Comparison of ENCODE assay signal across 14 cellular contexts in the genomic region with DNA sequence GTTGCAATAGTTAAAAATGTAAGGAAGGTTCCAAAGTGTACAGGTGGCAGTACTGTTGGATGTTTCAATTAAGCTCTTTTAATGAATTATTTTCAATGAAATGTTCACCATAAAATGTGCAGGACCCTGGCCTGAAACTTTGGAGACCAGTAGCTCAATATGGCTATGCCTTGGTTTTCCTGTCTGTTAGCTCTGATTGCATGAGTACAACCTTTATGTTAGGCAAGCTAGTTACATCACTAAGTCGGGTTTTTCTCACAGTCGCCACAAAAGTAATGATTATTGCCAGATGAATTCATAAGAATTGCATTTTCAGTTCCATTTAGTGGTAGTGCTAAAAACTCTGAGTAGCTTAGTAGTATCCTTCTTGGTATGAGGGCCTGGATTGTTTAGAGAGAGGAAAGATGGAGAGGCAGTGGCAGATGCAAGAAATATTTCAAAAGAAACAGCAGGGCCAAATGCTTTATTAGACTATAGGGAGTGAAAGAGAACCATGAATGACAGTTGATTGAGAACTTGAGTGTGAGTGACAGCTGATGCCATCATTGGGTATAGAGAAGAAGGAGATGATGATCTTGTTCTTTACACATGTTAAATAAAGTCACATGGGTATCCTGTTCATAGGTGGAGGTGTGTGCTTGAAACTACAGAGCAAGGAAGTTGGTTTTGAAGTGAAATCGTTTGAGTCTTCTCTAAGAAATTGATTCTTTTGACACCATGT.
DNase-seq lines count a peak whose midpoint lies in the region; ATAC-seq and TF ChIP-seq lines count a peak whose summit lies in the region.
"Had no signal": no experiment of that assay in that cellular context is flagged by ENCODE, and none has a peak within 500 bp of the region (broad histone marks: within the 10 kb centered on the region; RNA-seq: fewer than 3 reads in every experiment).

No MANE protein-coding gene starts in this region.

- no peak overlapping the region for H3K4me3 Mint-ChIP-seq in Calu3 (ENCODE audit: low read depth, unreplicated experiment)
- H3K4me3 Mint-ChIP-seq in naive thymus-derived CD8-positive, alpha-beta T cell = peak overlapping the region in 5 of 10 donors; percentile 1 to 23 (median 7)
- H3K4me3 Mint-ChIP-seq: neural progenitor cell had no signal

- no peak for TF ChIP-seq CTCF in Calu3 (IDR thresholded peaks at IDR 0.05; ENCODE audit: unreplicated experiment)
- TF ChIP-seq CTCF in SU-DHL-6 (IDR thresholded peaks at IDR 0.05; ENCODE audit: insufficient read depth, low read length, poor library complexity, severe bottlenecking) = no peak
- TF ChIP-seq CTCF in upper lobe of left lung (IDR thresholded peaks at IDR 0.05) = no peak

- TF ChIP-seq EP300 in upper lobe of left lung (IDR thresholded peaks at IDR 0.05) = no peak

- peak; percentile 49 for ATAC-seq in GM19043 (IDR thresholded peaks at IDR 0.05; ENCODE audit: low read depth, unreplicated experiment)
- ATAC-seq in naive thymus-derived CD8-positive, alpha-beta T cell = no peak
- no peak for ATAC-seq in upper lobe of left lung (ENCODE audit: low FRiP score in 2 of 2)
- no peak for ATAC-seq in HG02623 (IDR thresholded peaks at IDR 0.05; ENCODE audit: unreplicated experiment)

- peaks cover 6% of the 10 kb centered on the region; the same call in 1 of the 2 replicates for H4K20me1 ChIP-seq in SU-DHL-6 (ENCODE audit: low read depth, low read length)

- intact Hi-C loops in Calu3 (cut with micrococcal nuclease; ENCODE audit: unreplicated experiment) = loop anchor here (5.0 to 10.0 kb wide), 4 partner anchors 72 to 345 kb away; no protein-coding TSS in a partner anchor

- POLR2A ChIA-PET in naive thymus-derived CD8-positive, alpha-beta T cell (lab: Charles Lee) = no interaction called here

- 76 to 80% methylated on average over 3 of the region's 3 CpGs for WGBS in upper lobe of left lung, 2 donors

- H3K4me3 ChIP-seq in SU-DHL-6 (ENCODE audit: insufficient read depth, low read length, poor library complexity, severe bottlenecking) (no peak overlapping the region), upper lobe of left lung (no peak overlapping the region)
- H3K4me3 ChIP-seq: neural progenitor cell, testis had no signal

- H3K9me3 ChIP-seq in SU-DHL-6 (ENCODE audit: insufficient read depth, low read length) (no peaks in the 10 kb centered on the region), upper lobe of left lung (no peaks in the 10 kb centered on the region)
- H3K9me3 ChIP-seq: testis had no signal

- no peak for TF ChIP-seq POLR2A in upper lobe of left lung (IDR thresholded peaks at IDR 0.05)

- DNase-seq in Calu3 (no peak), upper lobe of left lung (no peak), NCI-H345 (lab: John Stamatoyannopoulos, UW) (no peak)
- no peak for DNase-seq in naive thymus-derived CD8-positive, alpha-beta T cell
- DNase-seq: activated CD4-positive, CD25-positive, alpha-beta regulatory T cell treated with anti-CD3 and anti-CD28 coated beads, Interleukin-2, amount 50 U/mL, for 72 hours; C1 segment of cervical spinal cord; EL; foreskin melanocyte; NCI-H2227 treated with DMSO at 0.1 percent for 48 hours; testis had no signal

- peak overlapping the region; percentile 1 for H3K4me2 ChIP-seq in SU-DHL-6 (ENCODE audit: low read depth, low read length, poor library complexity, severe bottlenecking)
- H3K4me2 ChIP-seq: neural progenitor cell had no signal

- H3K27me3 Mint-ChIP-seq in Calu3 (ENCODE audit: unreplicated experiment) = no peaks in the 10 kb centered on the region
- H3K27me3 Mint-ChIP-seq in naive thymus-derived CD8-positive, alpha-beta T cell = no peaks in the 10 kb centered on the region

- peak overlapping the region; percentile 7 for H3K27ac Mint-ChIP-seq in Calu3 (ENCODE audit: unreplicated experiment)
- H3K27ac Mint-ChIP-seq in naive thymus-derived CD8-positive, alpha-beta T cell = peak overlapping the region in 6 of 10 donors; percentile 3 to 83 (median 37)

- peaks cover 11% of the 10 kb centered on the region for H3K36me3 Mint-ChIP-seq in Calu3 (ENCODE audit: insufficient read depth, unreplicated experiment)
- peaks cover 0 to 22% (median 4%) of the 10 kb centered on the region in 3 donors for H3K36me3 Mint-ChIP-seq in naive thymus-derived CD8-positive, alpha-beta T cell

- no peak overlapping the region for H3K9ac ChIP-seq in SU-DHL-6 (ENCODE audit: low read length)
- H3K9ac ChIP-seq: neural progenitor cell had no signal

- H3K27ac ChIP-seq in SU-DHL-6 (ENCODE audit: low read depth, low read length) (peak overlapping the region; percentile 10), upper lobe of left lung (no peak overlapping the region)
- H3K27ac ChIP-seq: neural progenitor cell, testis had no signal

- H3K4me1 Mint-ChIP-seq in Calu3 (ENCODE audit: low read depth, unreplicated experiment) = peaks cover 51% of the 10 kb centered on the region
- H3K4me1 Mint-ChIP-seq in naive thymus-derived CD8-positive, alpha-beta T cell = peaks cover 42 to 85% (median 69%) of the 10 kb centered on the region in 4 donors

- CTCF ChIA-PET in Calu3 (lab: Charles Lee) = interaction anchor here (0.6 to 1.5 kb wide), 4 partner anchors 25 to 228 kb away, joined by 3 to 4 read pairs (median 4); no protein-coding TSS in a partner anchor

- no TSS peak for BruUV-seq in Calu3 (replicated peaks; lab: Mats Ljungman, UMichigan)

- H2AFZ ChIP-seq in SU-DHL-6 (ENCODE audit: low read depth, low read length, severe bottlenecking) = no peak overlapping the region
- H2AFZ ChIP-seq: neural progenitor cell had no signal

- H3K27me3 ChIP-seq in SU-DHL-6 (ENCODE audit: low read length) = no peaks in the 10 kb centered on the region
- no peaks in the 10 kb centered on the region for H3K27me3 ChIP-seq in upper lobe of left lung
- H3K27me3 ChIP-seq: neural progenitor cell, testis had no signal

- H3K9me3 Mint-ChIP-seq in Calu3 (ENCODE audit: low read depth, unreplicated experiment) = no peaks in the 10 kb centered on the region
- H3K9me3 Mint-ChIP-seq in naive thymus-derived CD8-positive, alpha-beta T cell = no peaks in the 10 kb centered on the region
- H3K9me3 Mint-ChIP-seq: neural progenitor cell had no signal

- H3K36me3 ChIP-seq in SU-DHL-6 (ENCODE audit: low read length) = peaks cover 11% of the 10 kb centered on the region
- H3K36me3 ChIP-seq in upper lobe of left lung = peaks cover 0 to 7% (median 0%) of the 10 kb centered on the region in 4 donors
- H3K36me3 ChIP-seq: neural progenitor cell had no signal

- H3K4me1 ChIP-seq in upper lobe of left lung = peaks cover 14 to 48% (median 24%) of the 10 kb centered on the region in 4 donors
- H3K4me1 ChIP-seq: testis had no signal

- peaks cover 98% of the 10 kb centered on the region for H3K79me2 ChIP-seq in SU-DHL-6 (ENCODE audit: insufficient read depth, low read length)

- peaks cover 17% of the 10 kb centered on the region for H3F3A ChIP-seq in SU-DHL-6 (ENCODE audit: insufficient read depth)

- no peaks in the 10 kb centered on the region for H3K9me2 ChIP-seq in SU-DHL-6 (replicated peaks; ENCODE audit: insufficient read depth, low read length)
